Comparison of ENCODE assay signal across 21 cellular contexts in the genomic region with DNA sequence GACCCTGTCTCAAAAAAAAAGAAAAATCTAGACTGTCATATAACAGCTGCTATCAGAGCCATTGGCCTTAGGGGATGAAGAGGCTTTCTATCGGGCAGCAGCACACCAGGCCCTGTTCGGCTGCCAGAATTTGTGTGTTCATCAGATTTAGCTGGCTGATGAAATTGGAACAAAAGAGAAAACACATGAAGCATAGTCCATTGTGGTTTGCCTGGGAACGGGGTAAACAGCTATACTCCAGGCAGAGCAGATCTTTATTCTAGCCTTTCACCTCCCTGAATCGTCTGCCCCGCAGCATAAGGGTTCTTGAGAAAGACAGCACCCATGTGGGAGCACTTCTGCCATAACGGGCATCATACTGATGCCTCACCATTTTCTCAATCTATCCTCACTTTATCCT. TPM values are rescaled to one million over a fixed set of nuclear protein-coding genes. Genes with fewer than 3 reads are reported as not detected.
"Had no signal": no experiment of that assay in that cellular context is flagged by ENCODE, and none has a peak within 500 bp of the region (broad histone marks: within the 10 kb centered on the region; RNA-seq: fewer than 3 reads in every experiment).

No MANE protein-coding gene starts in this region.

- H3K27me3 Mint-ChIP-seq: activated CD4-positive, alpha-beta memory T cell treated with anti-CD3 and anti-CD28 coated beads, Interleukin-2, amount 10 ng/mL, durations not matched to agents 7 days and 5 days; stimulated activated naive CD8-positive, alpha-beta T cell treated with anti-CD3 and anti-CD28 coated beads, Interleukin-15, Interleukin-2, amounts not matched to agents 100 ng/mL and 50 ng/mL, for 24 hours had no signal

- H3K4me1 ChIP-seq: prostate gland, right atrium auricular region, suprapubic skin, vagina had no signal

- H3K36me3 Mint-ChIP-seq: mesothelial cell of epicardium had no signal

- H3K27ac ChIP-seq: hepatocyte, prostate gland, suprapubic skin, vagina had no signal

- H3K27me3 ChIP-seq: hepatocyte, right atrium auricular region, suprapubic skin, vagina had no signal

- H3K27ac Mint-ChIP-seq: activated CD4-positive, alpha-beta memory T cell treated with anti-CD3 and anti-CD28 coated beads, Interleukin-2, amount 10 ng/mL, durations not matched to agents 7 days and 5 days; activated T-cell treated with anti-CD3 and anti-CD28 coated beads, Interleukin-2, amount 50 U/mL, for 24 hours; mesothelial cell of epicardium had no signal

- H3K4me3 Mint-ChIP-seq: activated CD4-positive, alpha-beta memory T cell treated with anti-CD3 and anti-CD28 coated beads, Interleukin-2, amount 10 ng/mL, durations not matched to agents 7 days and 5 days; activated T-cell treated with anti-CD3 and anti-CD28 coated beads, Interleukin-2, amount 50 U/mL, for 24 hours; mesothelial cell of epicardium; stimulated activated naive CD8-positive, alpha-beta T cell treated with anti-CD3 and anti-CD28 coated beads, Interleukin-15, Interleukin-2, amounts not matched to agents 100 ng/mL and 50 ng/mL, for 24 hours had no signal

- H3K9me3 Mint-ChIP-seq: activated CD4-positive, alpha-beta memory T cell treated with anti-CD3 and anti-CD28 coated beads, Interleukin-2, amount 10 ng/mL, durations not matched to agents 7 days and 5 days; activated T-cell treated with anti-CD3 and anti-CD28 coated beads, Interleukin-2, amount 50 U/mL, for 24 hours; stimulated activated naive CD8-positive, alpha-beta T cell treated with anti-CD3 and anti-CD28 coated beads, Interleukin-15, Interleukin-2, amounts not matched to agents 100 ng/mL and 50 ng/mL, for 24 hours had no signal

- H3K36me3 ChIP-seq: prostate gland, right atrium auricular region, suprapubic skin, vagina had no signal

- H3K4me3 ChIP-seq: hepatocyte, lung, prostate gland, right atrium auricular region, suprapubic skin, vagina had no signal

- DNase-seq: activated CD4-positive, alpha-beta memory T cell treated with anti-CD3 and anti-CD28 coated beads, Interleukin-2, amount 10 ng/mL, durations not matched to agents 7 days and 5 days; activated effector memory CD4-positive, alpha-beta T cell treated with Interleukin-2 at 50 U/mL for 16 hours; activated naive CD4-positive, alpha-beta T cell treated with anti-CD3 and anti-CD28 coated beads, Interleukin-2, amount 50 U/mL, for 16 hours; activated T-cell treated with anti-CD3 and anti-CD28 coated beads, Interleukin-2, amount 50 U/mL, for 24 hours; effector CD4-positive, alpha-beta T cell; foreskin fibroblast; trophoblast cell had no signal

- H3K9me3 ChIP-seq: prostate gland, right atrium auricular region, suprapubic skin, vagina had no signal

RNA-seq across cellular contexts. Expression of a gene that starts 11.6 kb away (rescaled TPM):
- total RNA-seq: astrocyte, bronchial epithelial cell, hepatocyte, vagina had no signal

RNA-seq across cellular contexts. Expression of a gene that starts 12.3 kb away (rescaled TPM):
- total RNA-seq: activated CD4-positive, alpha-beta memory T cell treated with anti-CD3 and anti-CD28 coated beads, Interleukin-2, amount 10 ng/mL, durations not matched to agents 7 days and 5 days; astrocyte; bronchial epithelial cell; cerebellum; hepatocyte; lung; mesothelial cell of epicardium; omental fat pad; right atrium auricular region; skeletal muscle tissue; T-helper 2 cell treated with Interferon-gamma antibody and Interleukin-4, amounts not matched to agents 100 ng/mL and 5 ng/mL, for 36 hours; vagina had no signal

RNA-seq across cellular contexts. Expression of a gene that starts 49.8 kb away (rescaled TPM):
- total RNA-seq: activated CD4-positive, alpha-beta memory T cell treated with anti-CD3 and anti-CD28 coated beads, Interleukin-2, amount 10 ng/mL, durations not matched to agents 7 days and 5 days; astrocyte; bronchial epithelial cell; cerebellum; hepatocyte; lung; mesothelial cell of epicardium; omental fat pad; prostate gland; right atrium auricular region; skeletal muscle tissue; suprapubic skin; T-helper 2 cell treated with Interferon-gamma antibody and Interleukin-4, amounts not matched to agents 100 ng/mL and 5 ng/mL, for 36 hours; vagina had no signal
